ENCODE assay signal across 8 cellular contexts in the genomic region with DNA sequence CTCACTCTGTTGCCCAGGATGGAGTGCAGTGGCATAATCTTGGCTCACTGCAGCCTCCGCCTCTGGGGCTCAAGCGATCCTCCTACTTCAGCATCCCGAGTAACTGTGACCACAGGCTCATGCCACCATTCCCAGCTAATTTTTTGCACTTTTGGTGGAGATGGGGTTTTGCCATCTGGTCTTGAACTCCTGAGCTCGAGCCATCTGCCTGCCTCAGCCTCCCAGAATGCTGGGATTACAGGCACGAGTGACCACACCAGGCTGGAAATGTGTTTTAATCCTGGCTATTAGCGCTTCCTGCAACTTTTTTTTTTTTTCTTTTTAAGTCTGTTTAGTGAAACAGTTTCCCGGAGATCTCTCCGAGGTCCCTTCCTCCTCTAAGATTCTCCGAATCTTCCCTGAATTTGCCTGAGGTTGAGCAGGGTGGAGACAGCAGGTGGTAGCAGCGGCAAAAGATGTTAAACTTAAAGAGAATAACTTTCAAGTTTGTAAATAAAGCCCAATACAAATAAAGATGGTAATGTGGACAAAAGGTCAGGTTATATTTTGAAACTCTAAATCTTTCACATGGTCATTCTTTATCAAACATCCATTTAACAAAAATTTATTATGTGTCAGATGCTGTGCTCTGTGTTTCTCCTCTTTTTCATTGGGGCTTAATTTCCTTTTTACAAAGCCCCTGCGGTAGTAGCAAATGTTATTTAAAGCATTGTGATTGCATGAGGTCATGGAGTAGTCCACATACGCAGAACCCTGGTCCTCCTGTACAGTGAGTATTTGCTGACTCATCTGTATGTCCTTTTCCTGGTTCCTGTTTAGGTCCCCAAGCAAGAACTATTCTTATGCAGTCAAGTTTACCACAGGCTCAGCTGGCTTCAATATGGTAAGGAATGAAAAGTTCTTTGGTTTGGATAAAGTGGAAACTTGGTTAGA.
DNase-seq lines count a peak whose midpoint lies in the region; ATAC-seq and TF ChIP-seq lines count a peak whose summit lies in the region.

No MANE protein-coding gene starts in this region.

- no peaks in the 10 kb centered on the region for H4K20me1 ChIP-seq in fibroblast of lung (ENCODE audit: control insufficient read depth, extremely low read depth, insufficient read depth, low read length)

- H3K4me1 Mint-ChIP-seq in osteocyte (ENCODE audit: unreplicated experiment) = peaks cover 43% of the 10 kb centered on the region

- peak; percentile 99 for DNase-seq in H4 (ENCODE audit: low spot score)
- DNase-seq in RWPE2 (ENCODE audit: low spot score) = no peak
- peak; percentile 97 to 100 for DNase-seq in fibroblast of lung (ENCODE audit: low read depth in 2 of 2)
- no peak for DNase-seq in osteocyte (ENCODE audit: extremely low spot score, unreplicated experiment)
- DNase-seq in activated naive CD4-positive, alpha-beta T cell treated with anti-CD3 and anti-CD28 coated beads, Interleukin-2, amount 50 U/mL, for 16 hours = no peak
- no peak for DNase-seq in iPS-NIHi7 (ENCODE audit: extremely low spot score)

- H3K4me3 ChIP-seq in RWPE2 (ENCODE audit: severe bottlenecking) = no peak overlapping the region
- H3K4me3 ChIP-seq in fibroblast of lung (replicated peaks in 1 of 4; ENCODE audit: control extremely low read depth in 1 of 4, insufficient read depth in 1 of 4, low read depth in 3 of 4, low read length in 4 of 4) = peak overlapping the region in 3 of 4 experiments; percentile 3 to 45 (median 23)

- H3K36me3 Mint-ChIP-seq in osteocyte (ENCODE audit: unreplicated experiment) = peaks cover 21% of the 10 kb centered on the region

- no peak overlapping the region for H2AFZ ChIP-seq in fibroblast of lung (ENCODE audit: low read length)

- H3K27ac ChIP-seq in RWPE2 (ENCODE audit: poor library complexity, severe bottlenecking) = peak overlapping the region; percentile 69
- H3K27ac ChIP-seq in fibroblast of lung (ENCODE audit: insufficient read depth, low read length) = peak overlapping the region; percentile 76

- no peaks in the 10 kb centered on the region for H3K9me3 Mint-ChIP-seq in osteocyte (ENCODE audit: unreplicated experiment)

- TF ChIP-seq CTCF in RWPE2 (IDR thresholded peaks at IDR 0.05; ENCODE audit: poor library complexity, severe bottlenecking) (no peak), fibroblast of lung (conservative IDR thresholded peaks at IDR 0.05 in 1 of 2, IDR thresholded peaks at IDR 0.05 in 1 of 2; ENCODE audit: low read depth in 1 of 2, low read length in 2 of 2) (no peak), osteocyte (IDR thresholded peaks at IDR 0.05) (no peak)

- H3K27me3 Mint-ChIP-seq in osteocyte (ENCODE audit: unreplicated experiment) = no peaks in the 10 kb centered on the region

- ATAC-seq in RWPE2 (ENCODE audit: low read depth) (peak; percentile 99), GM21447 (IDR thresholded peaks at IDR 0.05; ENCODE audit: unreplicated experiment) (no peak), GM18858 (IDR thresholded peaks at IDR 0.05; ENCODE audit: unreplicated experiment) (no peak)

- no peaks in the 10 kb centered on the region for H3K79me2 ChIP-seq in fibroblast of lung (ENCODE audit: control insufficient read depth, insufficient read depth, low read length)

- H3K4me3 Mint-ChIP-seq in osteocyte (ENCODE audit: unreplicated experiment) = peak overlapping the region; percentile 62

- peak overlapping the region; percentile 27 for H3K9ac ChIP-seq in fibroblast of lung (ENCODE audit: insufficient read depth, low read length)

- peaks cover 10% of the 10 kb centered on the region for H3K36me3 ChIP-seq in RWPE2 (ENCODE audit: low read depth)
- peaks cover 2% of the 10 kb centered on the region for H3K36me3 ChIP-seq in fibroblast of lung (ENCODE audit: control insufficient read depth, insufficient read depth, low read length)

- H3K27me3 ChIP-seq in RWPE2 (ENCODE audit: insufficient read depth, poor library complexity, severe bottlenecking) (no peaks in the 10 kb centered on the region), fibroblast of lung (ENCODE audit: control insufficient read depth, insufficient read depth, low read length) (no peaks in the 10 kb centered on the region)

- H3K27ac Mint-ChIP-seq in osteocyte (ENCODE audit: unreplicated experiment) = peak overlapping the region; percentile 98

- H3K9me3 ChIP-seq in RWPE2 (ENCODE audit: severe bottlenecking) = no peaks in the 10 kb centered on the region
- no peaks in the 10 kb centered on the region for H3K9me3 ChIP-seq in fibroblast of lung (ENCODE audit: control insufficient read depth, insufficient read depth, low read depth, low read length)

- H3K4me1 ChIP-seq in RWPE2 (ENCODE audit: insufficient read depth, poor library complexity, severe bottlenecking) (peaks cover 22% of the 10 kb centered on the region), fibroblast of lung (ENCODE audit: control insufficient read depth, extremely low read depth, insufficient read depth, low read length) (peaks cover 15% of the 10 kb centered on the region)

- peak overlapping the region; percentile 38 for H3K4me2 ChIP-seq in fibroblast of lung (ENCODE audit: extremely low read depth, insufficient read depth, low read length)

Comparison
In these comparisons a context has a peak if more than half of its experiments do, and no peak if none do; other contexts are left out.
1. DNase-seq: peak in H4 (single experiment) and fibroblast of lung (2 of 2); none in RWPE2 (single experiment), osteocyte (single experiment), activated naive CD4-positive, alpha-beta T cell treated with anti-CD3 and anti-CD28 coated beads, Interleukin-2, amount 50 U/mL, for 16 hours (single experiment) and iPS-NIHi7 (single experiment).